ENCODE assay signal across 9 cellular contexts in the genomic region with DNA sequence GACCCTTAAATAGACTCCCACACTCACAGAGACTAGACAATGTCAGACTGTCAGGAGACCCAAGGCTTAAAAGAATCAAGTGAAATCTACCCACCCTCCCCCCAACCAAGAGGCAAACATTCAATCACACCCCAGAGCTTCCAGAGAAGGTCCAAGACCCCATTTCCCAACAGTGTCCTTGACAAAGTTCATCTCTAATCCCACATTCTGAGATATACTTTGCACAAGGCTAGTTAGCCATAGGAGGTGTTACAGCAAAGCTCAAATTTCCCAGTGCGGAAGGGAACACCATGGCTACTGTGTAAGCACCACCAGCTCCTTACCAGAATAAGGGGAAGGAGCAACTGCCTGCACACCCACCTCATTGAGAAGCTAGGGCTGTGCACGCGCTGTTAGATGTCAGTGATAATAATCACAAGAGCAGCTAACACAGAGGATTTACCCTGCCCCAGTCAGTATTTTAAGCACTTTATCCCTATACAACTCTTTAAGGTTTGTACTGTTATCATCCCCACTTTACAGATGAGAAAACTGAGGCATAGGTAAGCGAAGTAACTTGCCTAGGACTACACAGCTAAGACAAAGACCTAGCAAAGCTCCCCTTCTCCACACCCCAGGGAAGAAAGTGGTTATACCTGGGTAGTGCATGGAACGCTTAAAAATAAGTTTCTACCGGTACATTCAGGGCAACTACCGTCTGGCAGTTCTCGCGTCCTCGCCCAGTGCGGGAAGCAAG. TPM values are rescaled to one million over a fixed set of nuclear protein-coding genes. Genes with fewer than 3 reads are reported as not detected.
A peak's percentile ranks its signal among the peaks of the same experiment; 100 is the strongest.
DNase-seq lines count a peak whose midpoint lies in the region; ATAC-seq and TF ChIP-seq lines count a peak whose summit lies in the region.
"Had no signal": no experiment of that assay in that cellular context is flagged by ENCODE, and none has a peak within 500 bp of the region (broad histone marks: within the 10 kb centered on the region; RNA-seq: fewer than 3 reads in every experiment).

No MANE protein-coding gene starts in this region.

- H3K36me3 ChIP-seq in left ventricle myocardium inferior (no peaks in the 10 kb centered on the region), muscle layer of duodenum (ENCODE audit: control insufficient read depth in 1 of 2, insufficient read depth in 2 of 2, low read length in 2 of 2) (no peaks in the 10 kb centered on the region), vagina (no peaks in the 10 kb centered on the region)

- intact Hi-C loops in left ventricle myocardium inferior (cut with micrococcal nuclease) = no loop called here
- intact Hi-C loops in left ventricle myocardium superior (cut with micrococcal nuclease) = no loop called here
- intact Hi-C loops in vagina (cut with DNase I) = loop anchor here (1.0 kb wide), 1 partner anchor 69 kb away; no protein-coding TSS in a partner anchor

- no peak for TF ChIP-seq POLR2A in vagina (IDR thresholded peaks at IDR 0.05)

- DNase-seq in left ventricle myocardium inferior (no peak), left ventricle myocardium superior (no peak), cardiac fibroblast (ENCODE audit: low read depth in 2 of 2) (no peak), vagina (ENCODE audit: extremely low spot score in 2 of 2) (no peak), GM10248 (ENCODE audit: extremely low spot score) (no peak)

- ATAC-seq in left ventricle myocardium superior = no peak
- no peak for ATAC-seq in GM18909 (IDR thresholded peaks at IDR 0.05; ENCODE audit: poor library complexity, unreplicated experiment)
- ATAC-seq in GM21825 (IDR thresholded peaks at IDR 0.05; ENCODE audit: unreplicated experiment) = no peak

- POLR2A ChIA-PET in GM10248 (lab: Yijun Ruan, JAX) = no interaction called here

- H3K4me1 ChIP-seq in left ventricle myocardium inferior (peaks cover 19% of the 10 kb centered on the region), muscle layer of duodenum (ENCODE audit: control insufficient read depth in 1 of 2, insufficient read depth in 2 of 2, low read length in 2 of 2) (peaks cover 0 to 12% of the 10 kb centered on the region in 2 donors), vagina (peaks cover 22% of the 10 kb centered on the region)

- CTCF ChIA-PET in GM10248 (lab: Yijun Ruan, JAX) = interaction anchor here (0.7 to 2.5 kb wide), 10 partner anchors 8 to 89 kb away, joined by 3 to 7 read pairs (median 4); a partner anchor contains a TSS

- no peak for TF ChIP-seq CTCF in left ventricle myocardium inferior (IDR thresholded peaks at IDR 0.05; ENCODE audit: borderline replicate concordance)
- TF ChIP-seq CTCF in cardiac fibroblast (IDR thresholded peaks at IDR 0.05; ENCODE audit: low read depth, low read length) = no peak
- TF ChIP-seq CTCF in vagina (IDR thresholded peaks at IDR 0.05) = no peak
- TF ChIP-seq CTCF in GM10248 (IDR thresholded peaks at IDR 0.05; ENCODE audit: control extremely low read depth, extremely low read depth, low read depth, missing control alignments) = no peak

- no peaks in the 10 kb centered on the region for H3K9me3 ChIP-seq in left ventricle myocardium inferior (replicated peaks)
- H3K9me3 ChIP-seq in muscle layer of duodenum (ENCODE audit: control insufficient read depth in 1 of 2, low read length in 2 of 2) = no peaks in the 10 kb centered on the region
- H3K9me3 ChIP-seq in vagina = no peaks in the 10 kb centered on the region

- peaks cover 15% of the 10 kb centered on the region for H3K27me3 ChIP-seq in left ventricle myocardium inferior (ENCODE audit: low read depth)
- no peaks in the 10 kb centered on the region for H3K27me3 ChIP-seq in muscle layer of duodenum (ENCODE audit: low read depth, low read length)
- no peaks in the 10 kb centered on the region for H3K27me3 ChIP-seq in vagina

- H3K27ac ChIP-seq in left ventricle myocardium inferior (replicated peaks) (no peak overlapping the region), muscle layer of duodenum (ENCODE audit: low read length) (no peak overlapping the region), vagina (peak overlapping the region; percentile 80)

- H3K4me3 ChIP-seq in left ventricle myocardium inferior = peak overlapping the region; percentile 78
- peak overlapping the region; percentile 63 to 87 for H3K4me3 ChIP-seq in cardiac fibroblast (replicated peaks in 1 of 2; ENCODE audit: low read depth in 2 of 2, low read length in 2 of 2)
- peak overlapping the region; percentile 77 to 94 for H3K4me3 ChIP-seq in muscle layer of duodenum (ENCODE audit: low read depth in 1 of 2, low read length in 2 of 2)
- peak overlapping the region; percentile 81 to 90 for H3K4me3 ChIP-seq in vagina

RNA-seq across cellular contexts. Expression of a gene that starts 17.3 kb away (rescaled TPM):
- total RNA-seq in left ventricle myocardium inferior (not detected), left ventricle myocardium superior (not detected), vagina (not detected)
- total RNA-seq: mesenteric fat pad had no signal
